Comparison of ENCODE assay signal across 8 cellular contexts in the genomic region with DNA sequence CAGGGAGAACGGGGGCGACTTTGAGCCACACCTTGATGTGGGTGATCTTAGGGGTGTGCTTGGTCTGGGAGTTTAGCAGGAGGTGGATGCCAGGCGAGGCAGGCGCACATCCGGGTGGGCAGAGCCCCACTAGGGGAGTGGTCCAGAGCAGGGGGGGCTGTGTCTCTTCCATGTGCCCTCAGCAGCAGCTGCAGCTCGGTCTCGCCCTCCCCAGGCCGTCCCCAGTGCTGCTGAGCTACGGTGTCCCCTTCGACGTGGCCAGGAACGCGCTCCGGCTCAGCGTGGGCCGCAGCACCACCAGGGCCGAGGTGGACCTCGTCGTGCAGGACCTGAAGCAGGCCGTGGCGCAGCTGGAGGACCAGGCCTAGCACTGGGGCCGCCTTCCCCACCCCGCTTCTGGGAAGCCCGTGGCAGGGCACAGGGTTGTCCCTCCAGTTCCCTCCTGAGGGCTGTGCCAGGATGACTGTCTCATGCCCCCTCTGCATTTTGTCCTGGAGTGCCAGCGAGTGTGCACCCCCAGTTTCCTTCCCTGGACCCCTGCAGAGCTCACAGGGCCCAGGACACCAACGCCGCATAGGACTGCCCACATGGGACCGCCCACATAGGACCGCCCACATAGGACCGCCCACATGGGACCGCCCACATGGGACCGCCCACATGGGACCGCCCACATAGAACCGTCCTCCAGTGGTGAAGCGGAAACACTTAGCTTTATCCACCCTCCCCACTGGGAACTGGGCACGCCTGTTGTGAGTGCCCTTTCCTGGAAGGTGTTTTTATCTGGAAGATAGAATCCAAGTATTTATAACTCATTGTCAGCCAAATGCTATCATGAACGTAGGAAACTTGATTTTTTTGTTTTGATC. TPM values are rescaled to one million over a fixed set of nuclear protein-coding genes. Genes with fewer than 3 reads are reported as not detected.
A peak's percentile ranks its signal among the peaks of the same experiment; 100 is the strongest.
DNase-seq lines count a peak whose midpoint lies in the region; ATAC-seq and TF ChIP-seq lines count a peak whose summit lies in the region.

No MANE protein-coding gene starts in this region.

- no peak overlapping the region for H3K4me3 Mint-ChIP-seq in activated T-helper 1 cell treated with anti-CD3 and anti-CD28 coated beads, Interleukin-12 subunit alpha, Interleukin-12 subunit beta, Interleukin-2, Interleukin-4 antibody, amounts not matched to agents 30 ng/mL and 10 ng/mL and 1 ng/mL, durations not matched to agents 14 hours and 24 hours and 36 hours

- intact Hi-C loops in activated T-helper 1 cell treated with anti-CD3 and anti-CD28 coated beads, Interleukin-12 subunit alpha, Interleukin-12 subunit beta, Interleukin-2, Interleukin-4 antibody, amounts not matched to agents 30 ng/mL and 10 ng/mL and 1 ng/mL, durations not matched to agents 14 hours and 24 hours and 36 hours (cut with micrococcal nuclease): no loop called here
- intact Hi-C loops in transverse colon (cut with DNase I; ENCODE audit: low total_unique reads): no loop called here

- H3K4me2 ChIP-seq in MM.1S (ENCODE audit: low read depth, low read length): peak overlapping the region; percentile 46; the same call in 1 of the 2 replicates

- H3K4me1 ChIP-seq in MM.1S (ENCODE audit: low read length): no peaks in the 10 kb centered on the region
- H3K4me1 ChIP-seq in transverse colon: peaks cover 0 to 12% (median 0%) of the 10 kb centered on the region in 4 donors

- WGBS in transverse colon (ENCODE audit: low coverage in 1 of 2), 2 donors: 50 to 69% methylated on average over 4 to 34 of the region's 37 CpGs

- peak; percentile 28 for TF ChIP-seq POLR2A in transverse colon (IDR thresholded peaks at IDR 0.05)

- H3K27ac ChIP-seq in MM.1S (ENCODE audit: low read length) (no peak overlapping the region), transverse colon (peak overlapping the region; percentile 66 to 79 (median 73))

- TF ChIP-seq CTCF in MM.1S (IDR thresholded peaks at IDR 0.05; ENCODE audit: low read length) (no peak), transverse colon (IDR thresholded peaks at IDR 0.05) (no peak)

- H3K9me2 ChIP-seq in MM.1S (replicated peaks; ENCODE audit: insufficient read depth, low read length): no peaks in the 10 kb centered on the region

- peaks cover 13% of the 10 kb centered on the region for H3K36me3 Mint-ChIP-seq in activated T-helper 1 cell treated with anti-CD3 and anti-CD28 coated beads, Interleukin-12 subunit alpha, Interleukin-12 subunit beta, Interleukin-2, Interleukin-4 antibody, amounts not matched to agents 30 ng/mL and 10 ng/mL and 1 ng/mL, durations not matched to agents 14 hours and 24 hours and 36 hours (ENCODE audit: low read depth)

- no peaks in the 10 kb centered on the region for H4K20me1 ChIP-seq in MM.1S (ENCODE audit: insufficient read depth, low read length)

- H3K27me3 Mint-ChIP-seq in activated T-helper 1 cell treated with anti-CD3 and anti-CD28 coated beads, Interleukin-12 subunit alpha, Interleukin-12 subunit beta, Interleukin-2, Interleukin-4 antibody, amounts not matched to agents 30 ng/mL and 10 ng/mL and 1 ng/mL, durations not matched to agents 14 hours and 24 hours and 36 hours (ENCODE audit: insufficient read depth): peaks cover 2% of the 10 kb centered on the region

- in situ Hi-C loops in transverse colon (cut with MboI; ENCODE audit: low pct_ligation_motif_present in 1 of 4, low pct_unique_long_range_greater_than_20kb in 1 of 4, low sequenced_read_pairs in 3 of 4): no loop called here

- H3F3A ChIP-seq in MM.1S (ENCODE audit: insufficient read depth, low read length): no peaks in the 10 kb centered on the region

- no peaks in the 10 kb centered on the region for H3K9me3 ChIP-seq in MM.1S (replicated peaks; ENCODE audit: insufficient read depth, low read length)
- H3K9me3 ChIP-seq in transverse colon: no peaks in the 10 kb centered on the region

- H3K4me1 Mint-ChIP-seq in activated T-helper 1 cell treated with anti-CD3 and anti-CD28 coated beads, Interleukin-12 subunit alpha, Interleukin-12 subunit beta, Interleukin-2, Interleukin-4 antibody, amounts not matched to agents 30 ng/mL and 10 ng/mL and 1 ng/mL, durations not matched to agents 14 hours and 24 hours and 36 hours (ENCODE audit: low read depth): no peaks in the 10 kb centered on the region

- H3K79me2 ChIP-seq in MM.1S (ENCODE audit: low read length): no peaks in the 10 kb centered on the region

- no peak overlapping the region for H2AFZ ChIP-seq in MM.1S (ENCODE audit: low read length)

- peak; percentile 24 for DNase-seq in NCI-H748 (lab: John Stamatoyannopoulos, UW; ENCODE audit: unreplicated experiment)
- DNase-seq in NCI-H748 treated with DMSO at 0.1 percent for 48 hours (lab: John Stamatoyannopoulos, UW): no peak
- DNase-seq in MM.1S: peak; percentile 72
- no peak for DNase-seq in activated T-helper 1 cell treated with anti-CD3 and anti-CD28 coated beads, Interleukin-12 subunit alpha, Interleukin-12 subunit beta, Interleukin-2, Interleukin-4 antibody, amounts not matched to agents 30 ng/mL and 10 ng/mL and 1 ng/mL, durations not matched to agents 14 hours and 24 hours and 36 hours (ENCODE audit: low spot score)
- peak; percentile 87 for DNase-seq in iPS-NIHi7 (ENCODE audit: extremely low spot score)
- peak; percentile 83 for DNase-seq in transverse colon

- no peaks in the 10 kb centered on the region for H3K9me3 Mint-ChIP-seq in activated T-helper 1 cell treated with anti-CD3 and anti-CD28 coated beads, Interleukin-12 subunit alpha, Interleukin-12 subunit beta, Interleukin-2, Interleukin-4 antibody, amounts not matched to agents 30 ng/mL and 10 ng/mL and 1 ng/mL, durations not matched to agents 14 hours and 24 hours and 36 hours

- H3K36me3 ChIP-seq in MM.1S (replicated peaks; ENCODE audit: insufficient read depth, low read length) (no peaks in the 10 kb centered on the region), transverse colon (no peaks in the 10 kb centered on the region)

- H3K4me3 ChIP-seq in MM.1S (ENCODE audit: low read length) (no peak overlapping the region), transverse colon (peak overlapping the region in 1 of 4 donors; percentile 6)

- H3K27ac Mint-ChIP-seq in activated T-helper 1 cell treated with anti-CD3 and anti-CD28 coated beads, Interleukin-12 subunit alpha, Interleukin-12 subunit beta, Interleukin-2, Interleukin-4 antibody, amounts not matched to agents 30 ng/mL and 10 ng/mL and 1 ng/mL, durations not matched to agents 14 hours and 24 hours and 36 hours: peak overlapping the region; percentile 86

- no peak for TF ChIP-seq EP300 in transverse colon (IDR thresholded peaks at IDR 0.05; ENCODE audit: low read depth)

- no peak overlapping the region for H3K9ac ChIP-seq in MM.1S (ENCODE audit: low read length)

- peak; percentile 62 for ATAC-seq in GM21515 (IDR thresholded peaks at IDR 0.05; ENCODE audit: unreplicated experiment)
- no peak for ATAC-seq in HG02678 (IDR thresholded peaks at IDR 0.05; ENCODE audit: unreplicated experiment)

- no peaks in the 10 kb centered on the region for H3K27me3 ChIP-seq in MM.1S (replicated peaks; ENCODE audit: insufficient read depth, low read length)
- H3K27me3 ChIP-seq in transverse colon: no peaks in the 10 kb centered on the region

RNA-seq across cellular contexts. Expression of a gene that starts 1.9 kb away (rescaled TPM):
- 0.05 and 0.20 TPM in 2 replicates for total RNA-seq in activated T-helper 1 cell treated with anti-CD3 and anti-CD28 coated beads, Interleukin-12 subunit alpha, Interleukin-12 subunit beta, Interleukin-2, Interleukin-4 antibody, amounts not matched to agents 30 ng/mL and 10 ng/mL and 1 ng/mL, durations not matched to agents 14 hours and 24 hours and 36 hours
- total RNA-seq in transverse colon: 1 to 10 TPM in 2 of 4 donors, under 1 TPM in 2; 0.14 to 4.4 (median 0.72) TPM

RNA-seq across cellular contexts. Expression of a gene that starts 37.4 kb away (rescaled TPM):
- total RNA-seq in activated T-helper 1 cell treated with anti-CD3 and anti-CD28 coated beads, Interleukin-12 subunit alpha, Interleukin-12 subunit beta, Interleukin-2, Interleukin-4 antibody, amounts not matched to agents 30 ng/mL and 10 ng/mL and 1 ng/mL, durations not matched to agents 14 hours and 24 hours and 36 hours: 109 and 119 TPM in 2 replicates
- 10 to 100 TPM in 3 of 4 donors, 1 to 10 TPM in 1; 9.4 to 24.3 (median 11.1) TPM for total RNA-seq in transverse colon

RNA-seq across cellular contexts. Expression of a gene that starts 40.2 kb away (rescaled TPM):
- total RNA-seq in activated T-helper 1 cell treated with anti-CD3 and anti-CD28 coated beads, Interleukin-12 subunit alpha, Interleukin-12 subunit beta, Interleukin-2, Interleukin-4 antibody, amounts not matched to agents 30 ng/mL and 10 ng/mL and 1 ng/mL, durations not matched to agents 14 hours and 24 hours and 36 hours: not detected in 2 replicates
- 1 to 10 TPM in 1 of 4 donors, under 1 TPM in 1, not detected in 2; 0.14 to 5.6 TPM for total RNA-seq in transverse colon

Comparison
In these comparisons a context has a peak if more than half of its experiments do, and no peak if none do; other contexts are left out.
1. DNase-seq: peak in NCI-H748 (single experiment), MM.1S (single experiment), iPS-NIHi7 (single experiment) and transverse colon (single experiment); none in NCI-H748 treated with DMSO at 0.1 percent for 48 hours (single experiment) and activated T-helper 1 cell treated with anti-CD3 and anti-CD28 coated beads, Interleukin-12 subunit alpha, Interleukin-12 subunit beta, Interleukin-2, Interleukin-4 antibody, amounts not matched to agents 30 ng/mL and 10 ng/mL and 1 ng/mL, durations not matched to agents 14 hours and 24 hours and 36 hours (single experiment).